ENCODE assay signal across 30 cellular contexts in genomic region chr6:56537223-56537770, GRCh38.
DNase-seq lines count a peak whose midpoint lies in the region; ATAC-seq, FAIRE-seq and TF ChIP-seq lines count a peak whose summit lies in the region.
"Had no signal": no experiment of that assay in that cellular context is flagged by ENCODE, and none has a peak within 500 bp of the region (broad histone marks: within the 10 kb centered on the region; RNA-seq: fewer than 3 reads in every experiment).

No MANE protein-coding gene starts in this region.

- peaks cover 92% of the 10 kb centered on the region for H3K4me1 ChIP-seq in left ventricle myocardium inferior
- H3K4me1 ChIP-seq in GM12878 (ENCODE audit: control insufficient read depth, insufficient read depth, low read length) = peaks cover 13% of the 10 kb centered on the region; the same call in 1 of the 2 replicates
- H3K4me1 ChIP-seq in upper lobe of right lung = peaks cover 8% of the 10 kb centered on the region

- H3K27ac Mint-ChIP-seq in mesothelial cell of epicardium = peak overlapping the region; percentile 70
- no peak overlapping the region for H3K27ac Mint-ChIP-seq in natural killer cell
- H3K27ac Mint-ChIP-seq: activated CD4-positive, alpha-beta T cell treated with anti-CD3 and anti-CD28 coated beads, Interleukin-2, amount 10 ng/mL, durations not matched to agents 7 days and 5 days; activated CD8-positive, alpha-beta memory T cell treated with anti-CD3 and anti-CD28 coated beads, Interleukin-2, amount 10 ng/mL, durations not matched to agents 7 days and 5 days; activated naive CD4-positive, alpha-beta T cell treated with anti-CD3 and anti-CD28 coated beads, Interleukin-2, amount 50 U/mL, for 72 hours had no signal

- SMC1A ChIA-PET in GM12878 (lab: Charles Lee; ENCODE audit: uncharacterized antibody, unreplicated experiment) = interaction anchor here (1.0 to 2.8 kb wide), 2 partner anchors 12 to 56 kb away, joined by 3 to 15 read pairs; no protein-coding TSS in a partner anchor

- FAIRE-seq in GM12878 (lab: Jason Lieb, UNC) = no peak
- FAIRE-seq: HTR-8/SVneo had no signal

- peaks cover 57% of the 10 kb centered on the region for H3K4me1 Mint-ChIP-seq in mesothelial cell of epicardium
- no peaks in the 10 kb centered on the region for H3K4me1 Mint-ChIP-seq in natural killer cell
- H3K4me1 Mint-ChIP-seq: activated CD4-positive, alpha-beta T cell treated with anti-CD3 and anti-CD28 coated beads, Interleukin-2, amount 10 ng/mL, durations not matched to agents 7 days and 5 days; activated CD8-positive, alpha-beta memory T cell treated with anti-CD3 and anti-CD28 coated beads, Interleukin-2, amount 10 ng/mL, durations not matched to agents 7 days and 5 days had no signal

- no peak overlapping the region for H2AFZ ChIP-seq in GM12878 (ENCODE audit: control insufficient read depth, low read depth, low read length)

- no peak for TF ChIP-seq CTCF in left ventricle myocardium inferior (IDR thresholded peaks at IDR 0.05; ENCODE audit: borderline replicate concordance)
- no peak for TF ChIP-seq CTCF in GM12878 (IDR thresholded peaks at IDR 0.05 in 2 of 3, conservative IDR thresholded peaks at IDR 0.05 in 1 of 3; ENCODE audit: control insufficient read depth in 2 of 3, extremely low read depth in 1 of 3, insufficient read depth in 1 of 3, low read depth in 3 of 3, low read length in 3 of 3)
- TF ChIP-seq CTCF in mesothelial cell of epicardium (IDR thresholded peaks at IDR 0.05; ENCODE audit: unreplicated experiment) = no peak
- TF ChIP-seq CTCF in upper lobe of right lung (IDR thresholded peaks at IDR 0.05) = no peak
- TF ChIP-seq CTCF in natural killer cell (IDR thresholded peaks at IDR 0.05) = no peak

- no peak for TF ChIP-seq RAD21 in GM12878 (IDR thresholded peaks at IDR 0.05; ENCODE audit: insufficient read depth, low read depth, low read length)

- H3K9me3 Mint-ChIP-seq in mesothelial cell of epicardium (no peaks in the 10 kb centered on the region), natural killer cell (no peaks in the 10 kb centered on the region)
- H3K9me3 Mint-ChIP-seq: activated CD4-positive, alpha-beta T cell treated with anti-CD3 and anti-CD28 coated beads, Interleukin-2, amount 10 ng/mL, durations not matched to agents 7 days and 5 days; activated naive CD4-positive, alpha-beta T cell treated with anti-CD3 and anti-CD28 coated beads, Interleukin-2, amount 50 U/mL, for 72 hours; neural crest cell had no signal

- peaks cover 9% of the 10 kb centered on the region for H3K36me3 Mint-ChIP-seq in mesothelial cell of epicardium
- H3K36me3 Mint-ChIP-seq in natural killer cell = no peaks in the 10 kb centered on the region
- H3K36me3 Mint-ChIP-seq: activated CD8-positive, alpha-beta memory T cell treated with anti-CD3 and anti-CD28 coated beads, Interleukin-2, amount 10 ng/mL, durations not matched to agents 7 days and 5 days; activated naive CD4-positive, alpha-beta T cell treated with anti-CD3 and anti-CD28 coated beads, Interleukin-2, amount 50 U/mL, for 72 hours had no signal

- no TSS peak for BruUV-seq in GM12878 (replicated peaks; lab: Mats Ljungman, UMichigan)

- no peak overlapping the region for H3K9ac ChIP-seq in GM12878 (ENCODE audit: control insufficient read depth, insufficient read depth, low read length)
- H3K9ac ChIP-seq: BLaER1 treated with 17β-estradiol and CSF1 and Interleukin-3, amounts not matched to agents 10 nM and 100 nM; KMS-11 had no signal

- intact Hi-C loops in left ventricle myocardium inferior (cut with micrococcal nuclease) (no loop called here), Right ventricle myocardium inferior (cut with DNase I) (no loop called here), GM12878 (cut with micrococcal nuclease; ENCODE audit: unreplicated experiment) (no loop called here), upper lobe of right lung (cut with DNase I) (no loop called here), natural killer cell (cut with micrococcal nuclease) (no loop called here)

- H3K79me2 ChIP-seq in GM12878 (ENCODE audit: control insufficient read depth, insufficient read depth, low read length) = peaks cover 37% of the 10 kb centered on the region

- in situ Hi-C loops in GM12878 (cut with MboI) = no loop called here

- H4K20me1 ChIP-seq in GM12878 (ENCODE audit: control insufficient read depth, insufficient read depth) = 0 out of 2 replicates have a peak, but pooled peaks cover 2% of the 10 kb centered on the region

- no peak for TF ChIP-seq POLR2A in GM12878 (IDR thresholded peaks at IDR 0.05; ENCODE audit: low read depth, low read length)

- peak overlapping the region; percentile 5; the same call in 1 of the 2 replicates for H3K4me2 ChIP-seq in GM12878 (ENCODE audit: control insufficient read depth, insufficient read depth)
- H3K4me2 ChIP-seq: BLaER1 treated with 17β-estradiol and CSF1 and Interleukin-3, amounts not matched to agents 10 nM and 100 nM; KMS-11 had no signal

- POLR2A ChIA-PET in GM12878 (lab: Charles Lee) = no interaction called here

- TF ChIP-seq EP300 in GM12878 (IDR thresholded peaks at IDR 0.05; ENCODE audit: borderline replicate concordance in 1 of 2, control insufficient read depth in 1 of 2, low read depth in 2 of 2, low read length in 2 of 2) = no peak

- CTCF ChIA-PET in GM12878 (lab: Yijun Ruan, JAX) = interaction anchor here (0.9 to 6.1 kb wide), 2 partner anchors 12 to 56 kb away, joined by 3 to 84 read pairs; no protein-coding TSS in a partner anchor

- H3K4me3 Mint-ChIP-seq in mesothelial cell of epicardium = peak overlapping the region; percentile 44
- H3K4me3 Mint-ChIP-seq in natural killer cell = no peak overlapping the region
- H3K4me3 Mint-ChIP-seq: activated CD4-positive, alpha-beta T cell treated with anti-CD3 and anti-CD28 coated beads, Interleukin-2, amount 10 ng/mL, durations not matched to agents 7 days and 5 days; activated CD8-positive, alpha-beta memory T cell treated with anti-CD3 and anti-CD28 coated beads, Interleukin-2, amount 10 ng/mL, durations not matched to agents 7 days and 5 days; neural crest cell had no signal

- peak overlapping the region; percentile 4 for H3K27ac ChIP-seq in left ventricle myocardium inferior (replicated peaks)
- H3K27ac ChIP-seq in GM12878 (ENCODE audit: control insufficient read depth, insufficient read depth) = no peak overlapping the region
- peak overlapping the region; percentile 90 for H3K27ac ChIP-seq in upper lobe of right lung
- H3K27ac ChIP-seq: BLaER1 treated with 17β-estradiol and CSF1 and Interleukin-3, amounts not matched to agents 10 nM and 100 nM; epithelial cell of prostate; KMS-11; SK-N-MC had no signal

- H3K36me3 ChIP-seq in left ventricle myocardium inferior = peaks cover 44% of the 10 kb centered on the region
- H3K36me3 ChIP-seq in GM12878 (ENCODE audit: control insufficient read depth in 2 of 2, insufficient read depth in 2 of 2, low read length in 1 of 2) = peaks cover 2 to 31% of the 10 kb centered on the region in 2 experiments
- peaks cover 28% of the 10 kb centered on the region for H3K36me3 ChIP-seq in upper lobe of right lung

- no peaks in the 10 kb centered on the region for H3K9me3 ChIP-seq in left ventricle myocardium inferior (replicated peaks)
- H3K9me3 ChIP-seq in GM12878 (replicated peaks; ENCODE audit: control insufficient read depth, insufficient read depth, low read length) = no peaks in the 10 kb centered on the region
- no peaks in the 10 kb centered on the region for H3K9me3 ChIP-seq in upper lobe of right lung
- H3K9me3 ChIP-seq: BLaER1 treated with 17β-estradiol and CSF1 and Interleukin-3, amounts not matched to agents 10 nM and 100 nM; mucosa of descending colon had no signal

- H3K4me3 ChIP-seq in left ventricle myocardium inferior (no peak overlapping the region), GM12878 (no peak overlapping the region), upper lobe of right lung (peak overlapping the region; percentile 60)
- H3K4me3 ChIP-seq: BLaER1 treated with 17β-estradiol and CSF1 and Interleukin-3, amounts not matched to agents 10 nM and 100 nM; dorsolateral prefrontal cortex; mucosa of descending colon; SK-N-MC had no signal

- RAD21 ChIA-PET in GM12878 (lab: Charles Lee; ENCODE audit: unreplicated experiment) = no interaction called here

- H3K27me3 ChIP-seq in left ventricle myocardium inferior (ENCODE audit: low read depth) (no peaks in the 10 kb centered on the region), GM12878 (replicated peaks in 1 of 2; ENCODE audit: control insufficient read depth in 2 of 2, insufficient read depth in 2 of 2, low read length in 1 of 2) (no peaks in the 10 kb centered on the region), upper lobe of right lung (no peaks in the 10 kb centered on the region)
- H3K27me3 ChIP-seq: dorsolateral prefrontal cortex had no signal

- DNase-seq in left ventricle myocardium inferior (no peak), Right ventricle myocardium inferior (ENCODE audit: missing footprints) (no peak), GM12878 (ENCODE audit: low read depth, low spot score) (no peak), mesothelial cell of epicardium (ENCODE audit: low spot score in 2 of 2, unreplicated experiment in 2 of 2) (no peak), upper lobe of right lung (no peak), natural killer cell (no peak), NOMO-1 (lab: John Stamatoyannopoulos, UW; ENCODE audit: unreplicated experiment in 2 of 2) (no peak), ureter (ENCODE audit: low spot score) (no peak)
- DNase-seq: ACHN; activated CD4-positive, alpha-beta T cell treated with anti-CD3 and anti-CD28 coated beads, Interleukin-2, amount 10 ng/mL, durations not matched to agents 7 days and 5 days; activated CD8-positive, alpha-beta memory T cell treated with anti-CD3 and anti-CD28 coated beads, Interleukin-2, amount 10 ng/mL, durations not matched to agents 7 days and 5 days; aorta; COR-L47; DMS79; dorsolateral prefrontal cortex; GOT3; mucosa of descending colon; NCI-H1436 treated with DMSO at 0.1 percent for 48 hours; NCI-H510A; posterior cingulate gyrus; RPMI8226; substantia nigra had no signal

- no peak for ATAC-seq in Right ventricle myocardium inferior
- ATAC-seq in GM12878 = no peak
- no peak for ATAC-seq in upper lobe of right lung
- no peak for ATAC-seq in natural killer cell
- ATAC-seq: activated CD8-positive, alpha-beta memory T cell treated with anti-CD3 and anti-CD28 coated beads, Interleukin-2, amount 10 ng/mL, durations not matched to agents 7 days and 5 days; activated naive CD4-positive, alpha-beta T cell treated with anti-CD3 and anti-CD28 coated beads, Interleukin-2, amount 50 U/mL, for 72 hours; left lobe of liver; mucosa of descending colon had no signal

- no peaks in the 10 kb centered on the region for H3K27me3 Mint-ChIP-seq in mesothelial cell of epicardium (ENCODE audit: low read depth)
- H3K27me3 Mint-ChIP-seq in natural killer cell (ENCODE audit: low read depth in 2 of 2) = no peaks in the 10 kb centered on the region
- H3K27me3 Mint-ChIP-seq: activated CD4-positive, alpha-beta T cell treated with anti-CD3 and anti-CD28 coated beads, Interleukin-2, amount 10 ng/mL, durations not matched to agents 7 days and 5 days had no signal

TF ChIP-seq in GM12878, 131 proteins besides CTCF, POLR2A, EP300 and RAD21 (continues in another document):
- no peak for TF ChIP-seq MYC (IDR thresholded peaks at IDR 0.05; ENCODE audit: insufficient read depth, insufficient read length, insufficient replicate concordance, low read length, severe bottlenecking)
- no peak for TF ChIP-seq MTA2 (IDR thresholded peaks at IDR 0.05; ENCODE audit: low read depth)
- TF ChIP-seq ZNF24 (IDR thresholded peaks at IDR 0.05) = no peak
